Comparison of ENCODE assay signal across 9 cellular contexts in the genomic region with DNA sequence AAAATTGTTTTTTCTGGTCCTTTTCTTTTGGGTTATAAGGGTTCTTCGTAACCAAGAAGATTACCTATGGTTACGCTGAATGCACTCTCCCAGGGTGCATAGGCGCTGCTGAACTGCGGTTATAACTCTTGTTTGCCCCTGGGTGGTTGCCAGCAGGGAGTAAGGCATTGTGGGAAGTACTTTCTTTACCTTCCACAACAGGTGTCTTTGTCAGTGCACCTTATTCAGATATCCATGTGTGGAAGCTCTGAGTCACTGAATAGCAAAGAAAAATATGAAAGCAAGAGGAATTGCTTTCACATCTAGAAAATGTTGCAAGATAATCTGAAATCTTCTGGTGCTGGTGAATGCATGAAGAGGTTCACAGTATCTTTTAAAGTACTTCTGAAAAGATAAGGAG.
DNase-seq lines count a peak whose midpoint lies in the region; ATAC-seq and TF ChIP-seq lines count a peak whose summit lies in the region.
"Had no signal": no experiment of that assay in that cellular context is flagged by ENCODE, and none has a peak within 500 bp of the region (broad histone marks: within the 10 kb centered on the region; RNA-seq: fewer than 3 reads in every experiment).

No MANE protein-coding gene starts in this region.

- H3K4me1 Mint-ChIP-seq in type B pancreatic cell (ENCODE audit: unreplicated experiment), result peaks cover 20% of the 10 kb centered on the region

- peak overlapping the region; percentile 91 for H3K4me3 Mint-ChIP-seq in type B pancreatic cell

- DNase-seq in stimulated activated CD4-positive, alpha-beta T cell treated with anti-CD3 and anti-CD28 coated beads, Interleukin-2, amount 100 ng/mL, for 4 hours (ENCODE audit: low read depth), result peak; percentile 3
- no peak for DNase-seq in stimulated activated CD4-positive, alpha-beta T cell treated with anti-CD3 and anti-CD28 coated beads, Interleukin-12 subunit alpha, Interleukin-12 subunit beta, amount 100 ng/mL, for 4 hours
- DNase-seq in RWPE1 (ENCODE audit: low spot score), result peak; percentile 52
- no peak for DNase-seq in type B pancreatic cell (ENCODE audit: extremely low spot score, unreplicated experiment)

- peak overlapping the region; percentile 97 for H3K27ac Mint-ChIP-seq in type B pancreatic cell

- no peaks in the 10 kb centered on the region for H3K27me3 Mint-ChIP-seq in type B pancreatic cell

- H3K9me3 Mint-ChIP-seq in type B pancreatic cell, result no peaks in the 10 kb centered on the region

- CTCF ChIA-PET in RWPE1 (lab: Yijun Ruan, JAX), result no interaction called here

- POLR2A ChIA-PET in RWPE1 (lab: Yijun Ruan, JAX; ENCODE audit: low non-redundant PET), result no interaction called here

- ATAC-seq in esophagus mucosa, result peak; percentile 73
- ATAC-seq in GM21367 (IDR thresholded peaks at IDR 0.05; ENCODE audit: unreplicated experiment), result no peak
- no peak for ATAC-seq in HG03025 (IDR thresholded peaks at IDR 0.05; ENCODE audit: low FRiP score, unreplicated experiment)
- no peak for ATAC-seq in HG03097 (IDR thresholded peaks at IDR 0.05; ENCODE audit: low FRiP score, unreplicated experiment)

- TF ChIP-seq CTCF in RWPE1 (conservative IDR thresholded peaks at IDR 0.05; ENCODE audit: low read depth) (no peak), type B pancreatic cell (conservative IDR thresholded peaks at IDR 0.05) (no peak)

- H3K27ac ChIP-seq in RWPE1, result no peak overlapping the region
- H3K27ac ChIP-seq: C4-2B had no signal

- H3K36me3 Mint-ChIP-seq in type B pancreatic cell, result no peaks in the 10 kb centered on the region

Comparison
In these comparisons a context has a peak if more than half of its experiments do, and no peak if none do; other contexts are left out.
1. DNase-seq: peak in stimulated activated CD4-positive, alpha-beta T cell treated with anti-CD3 and anti-CD28 coated beads, Interleukin-2, amount 100 ng/mL, for 4 hours (single experiment) and RWPE1 (single experiment); none in stimulated activated CD4-positive, alpha-beta T cell treated with anti-CD3 and anti-CD28 coated beads, Interleukin-12 subunit alpha, Interleukin-12 subunit beta, amount 100 ng/mL, for 4 hours (single experiment) and type B pancreatic cell (single experiment).